Comparison of ENCODE assay signal across 12 cellular contexts in genomic region chr19:18286973-18287635, GRCh38. TPM values are rescaled to one million over a fixed set of nuclear protein-coding genes. Genes with fewer than 3 reads are reported as not detected.
A peak's percentile ranks its signal among the peaks of the same experiment; 100 is the strongest.
DNase-seq lines count a peak whose midpoint lies in the region; ATAC-seq and TF ChIP-seq lines count a peak whose summit lies in the region.
"Had no signal": no experiment of that assay in that cellular context is flagged by ENCODE, and none has a peak within 500 bp of the region (broad histone marks: within the 10 kb centered on the region; RNA-seq: fewer than 3 reads in every experiment).

No MANE protein-coding gene starts in this region.

- in situ Hi-C loops in Panc1 (cut with HindIII; ENCODE audit: low pct_unique_long_range_greater_than_20kb, low sequenced_read_pairs), result no loop called here

- H3K27me3 ChIP-seq in BLaER1 (no peaks in the 10 kb centered on the region), Panc1 (ENCODE audit: control insufficient read depth, insufficient read depth, low read length) (no peaks in the 10 kb centered on the region), neural progenitor cell (no peaks in the 10 kb centered on the region)
- H3K27me3 ChIP-seq in effector memory CD4-positive, alpha-beta T cell (replicated peaks; ENCODE audit: control insufficient read depth, insufficient read depth, low read length, poor library complexity, severe bottlenecking), result no peaks in the 10 kb centered on the region

- H3K4me3 ChIP-seq in BLaER1 (no peak overlapping the region), Panc1 (ENCODE audit: low read depth in 2 of 2, low read length in 2 of 2) (no peak overlapping the region), neural progenitor cell (peak overlapping the region; percentile 29)
- no peak overlapping the region for H3K4me3 ChIP-seq in effector memory CD4-positive, alpha-beta T cell (ENCODE audit: insufficient read depth, low read depth, low read length, poor library complexity, severe bottlenecking)

- H3K36me3 Mint-ChIP-seq in neural progenitor cell, result no peaks in the 10 kb centered on the region
- H3K36me3 Mint-ChIP-seq: CD8-positive, alpha-beta T cell had no signal

- no peak for TF ChIP-seq CTCF in Panc1 (IDR thresholded peaks at IDR 0.05)
- no peak for TF ChIP-seq CTCF in neural progenitor cell (IDR thresholded peaks at IDR 0.05)

- no peaks in the 10 kb centered on the region for H3K79me2 ChIP-seq in neural progenitor cell (ENCODE audit: low read depth)

- H3K27me3 Mint-ChIP-seq in neural progenitor cell (ENCODE audit: insufficient read depth, low read depth), result peaks cover 11% of the 10 kb centered on the region

- intact Hi-C loops in Panc1 (cut with micrococcal nuclease; ENCODE audit: unreplicated experiment), result no loop called here

- 0 out of 2 replicates have a peak overlapping the region, but pooled peaks have one; percentile 26 for H3K27ac ChIP-seq in BLaER1
- H3K27ac ChIP-seq in Panc1 (ENCODE audit: low read length), result peak overlapping the region; percentile 2; the same call in 1 of the 2 replicates
- H3K27ac ChIP-seq in effector memory CD4-positive, alpha-beta T cell (ENCODE audit: insufficient read depth, low read length, poor library complexity, severe bottlenecking), result peak overlapping the region; percentile 18
- H3K27ac ChIP-seq in neural progenitor cell, result no peak overlapping the region

- H3F3A ChIP-seq in neural progenitor cell (ENCODE audit: low read depth), result peaks cover 71% of the 10 kb centered on the region

- H3K9me3 Mint-ChIP-seq in neural progenitor cell, result no peaks in the 10 kb centered on the region
- H3K9me3 Mint-ChIP-seq: activated naive CD4-positive, alpha-beta T cell treated with anti-CD3 and anti-CD28 coated beads, Interleukin-2, amount 50 U/mL, for 72 hours; CD8-positive, alpha-beta T cell had no signal

- DNase-seq in Panc1 (ENCODE audit: low read depth, low spot score) (no peak), neural progenitor cell (ENCODE audit: low spot score) (peak; percentile 70), KG1 (lab: John Stamatoyannopoulos, UW) (no peak), NCI-H345 treated with DMSO at 0.1 percent for 48 hours (lab: John Stamatoyannopoulos, UW; ENCODE audit: unreplicated experiment) (no peak), NCI-H526 (lab: John Stamatoyannopoulos, UW) (no peak)
- no peak for DNase-seq in effector memory CD4-positive, alpha-beta T cell
- DNase-seq: CD8-positive, alpha-beta T cell; NCI-H2227 treated with DMSO at 0.1 percent for 48 hours; SHP77 treated with DMSO at 0.1 percent for 48 hours had no signal

- H3K4me3 Mint-ChIP-seq in neural progenitor cell, result peak overlapping the region; percentile 54
- H3K4me3 Mint-ChIP-seq: CD8-positive, alpha-beta T cell had no signal

- H3K9me3 ChIP-seq in BLaER1 (no peaks in the 10 kb centered on the region), Panc1 (ENCODE audit: control insufficient read depth, insufficient read depth, low read depth, low read length) (no peaks in the 10 kb centered on the region), neural progenitor cell (ENCODE audit: low read depth) (no peaks in the 10 kb centered on the region)
- H3K9me3 ChIP-seq in effector memory CD4-positive, alpha-beta T cell (ENCODE audit: control insufficient read depth, low read length), result no peaks in the 10 kb centered on the region

- no peak overlapping the region for H3K9ac ChIP-seq in BLaER1
- no peak overlapping the region for H3K9ac ChIP-seq in neural progenitor cell

- H3K4me1 Mint-ChIP-seq in neural progenitor cell, result peaks cover 52% of the 10 kb centered on the region

- peaks cover 80% of the 10 kb centered on the region for H3K4me1 ChIP-seq in BLaER1
- peaks cover 18% of the 10 kb centered on the region for H3K4me1 ChIP-seq in Panc1 (ENCODE audit: control insufficient read depth, insufficient read depth, low read length)
- H3K4me1 ChIP-seq in effector memory CD4-positive, alpha-beta T cell (ENCODE audit: control insufficient read depth, insufficient read depth, low read length, poor library complexity, severe bottlenecking), result peaks cover 41% of the 10 kb centered on the region
- H3K4me1 ChIP-seq in neural progenitor cell, result peaks cover 11% of the 10 kb centered on the region

- H2AFZ ChIP-seq in neural progenitor cell (replicated peaks), result peak overlapping the region; percentile 28

- no peak for ATAC-seq in Panc1
- no peak for ATAC-seq in GM21723 (IDR thresholded peaks at IDR 0.05; ENCODE audit: unreplicated experiment)
- ATAC-seq: activated naive CD4-positive, alpha-beta T cell treated with anti-CD3 and anti-CD28 coated beads, Interleukin-2, amount 50 U/mL, for 72 hours; CD8-positive, alpha-beta T cell had no signal

- peak overlapping the region; percentile 96 for H3K27ac Mint-ChIP-seq in neural progenitor cell

- POLR2A ChIA-PET in Panc1 (lab: Charles Lee), result no interaction called here

- no peaks in the 10 kb centered on the region for H4K20me1 ChIP-seq in BLaER1
- no peaks in the 10 kb centered on the region for H4K20me1 ChIP-seq in neural progenitor cell (ENCODE audit: low read depth)

- CTCF ChIA-PET in Panc1 (lab: Charles Lee), result no interaction called here

- no peaks in the 10 kb centered on the region for H3K36me3 ChIP-seq in BLaER1
- no peaks in the 10 kb centered on the region for H3K36me3 ChIP-seq in Panc1 (ENCODE audit: control insufficient read depth, insufficient read depth, low read length)
- no peaks in the 10 kb centered on the region for H3K36me3 ChIP-seq in effector memory CD4-positive, alpha-beta T cell (ENCODE audit: control insufficient read depth, insufficient read depth, low read length)
- H3K36me3 ChIP-seq in neural progenitor cell, result no peaks in the 10 kb centered on the region

- H3K4me2 ChIP-seq in BLaER1 (peak overlapping the region; percentile 28; the same call in 1 of the 2 replicates), neural progenitor cell (peak overlapping the region; percentile 69)

- no TSS peak for BruUV-seq in Panc1 (replicated peaks; lab: Mats Ljungman, UMichigan)

RNA-seq across cellular contexts. Expression of gene JUND, which starts 5.7 kb away (rescaled TPM):
- total RNA-seq in Panc1 (2021; ENCODE audit: unreplicated experiment) (130 TPM), neural progenitor cell (ENCODE audit: low replicate concordance) (51.7 and 107 TPM in 2 replicates)
- 179 TPM for polyA plus RNA-seq in Panc1 (2012; ENCODE audit: insufficient read length)

RNA-seq across cellular contexts. Expression of gene IQCN, which starts 12.9 kb away (rescaled TPM):
- total RNA-seq in Panc1 (2021; ENCODE audit: unreplicated experiment), result 2.5 TPM
- 2.2 TPM for polyA plus RNA-seq in Panc1 (2012; ENCODE audit: insufficient read length)
- 0.11 and 1.4 TPM in 2 replicates for total RNA-seq in neural progenitor cell (ENCODE audit: low replicate concordance)

RNA-seq across cellular contexts. Expression of gene LSM4, which starts 35.8 kb away (rescaled TPM):
- total RNA-seq in Panc1 (2021; ENCODE audit: unreplicated experiment), result 209 TPM
- 226 TPM for polyA plus RNA-seq in Panc1 (2012; ENCODE audit: insufficient read length)
- 440 and 768 TPM in 2 replicates for total RNA-seq in neural progenitor cell (ENCODE audit: low replicate concordance)

RNA-seq across cellular contexts. Expression of gene PGPEP1, which starts 53.3 kb away (rescaled TPM):
- 36.3 TPM for total RNA-seq in Panc1 (2021; ENCODE audit: unreplicated experiment)
- 24.0 TPM for polyA plus RNA-seq in Panc1 (2012; ENCODE audit: insufficient read length)
- total RNA-seq in neural progenitor cell (ENCODE audit: low replicate concordance), result 2.1 and 5.7 TPM in 2 replicates
